Comparison of ENCODE assay signal across 16 cellular contexts in the genomic region with DNA sequence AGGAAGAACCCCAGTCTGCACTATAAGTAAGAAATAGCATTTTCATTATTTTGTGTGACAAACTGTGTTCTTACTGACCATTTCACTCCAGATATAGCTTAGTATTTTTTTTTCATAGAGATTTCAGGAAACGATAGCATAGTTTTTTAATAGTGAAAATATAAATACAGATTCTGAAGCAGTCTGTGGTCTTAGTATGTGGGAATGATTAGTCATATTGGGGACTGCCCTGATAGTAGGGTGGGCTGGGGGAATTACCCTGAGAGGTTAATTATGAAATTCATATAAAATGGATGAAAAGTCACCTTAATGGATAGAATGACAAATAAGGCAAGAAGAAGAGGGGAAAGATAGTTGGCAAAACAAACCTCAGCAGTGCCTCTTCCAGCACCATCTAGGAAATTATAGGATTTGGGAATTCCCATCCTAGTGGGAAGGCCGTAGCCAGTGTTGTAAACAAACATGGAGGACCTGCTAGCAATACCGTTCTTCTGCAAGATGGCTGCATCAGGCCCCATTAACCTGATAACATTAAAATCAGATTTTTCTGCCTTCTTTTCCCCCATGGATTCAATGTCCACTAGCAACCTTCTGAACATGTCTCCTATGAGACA. TPM values are rescaled to one million over a fixed set of nuclear protein-coding genes. Genes with fewer than 3 reads are reported as not detected.
DNase-seq lines count a peak whose midpoint lies in the region; ATAC-seq and TF ChIP-seq lines count a peak whose summit lies in the region.
"Had no signal": no experiment of that assay in that cellular context is flagged by ENCODE, and none has a peak within 500 bp of the region (broad histone marks: within the 10 kb centered on the region; RNA-seq: fewer than 3 reads in every experiment).

No MANE protein-coding gene starts in this region.

- intact Hi-C loops in CD4-positive, alpha-beta memory T cell (cut with micrococcal nuclease), result no loop called here
- intact Hi-C loops in mucosa of descending colon (cut with DNase I, micrococcal nuclease), result no loop called here

- CTCF ChIA-PET in CD4-positive, alpha-beta memory T cell (lab: Charles Lee; ENCODE audit: partially characterized antibody), result no interaction called here
- CTCF ChIA-PET in CD8-positive, alpha-beta memory T cell (lab: Charles Lee), result interaction anchor here (0.6 to 0.8 kb wide), 2 partner anchors 18 to 139 kb away, joined by 3 read pairs; no protein-coding TSS in a partner anchor

- H3K36me3 ChIP-seq in CD4-positive, alpha-beta memory T cell (ENCODE audit: insufficient read depth, low read length), result no peaks in the 10 kb centered on the region
- no peaks in the 10 kb centered on the region for H3K36me3 ChIP-seq in mucosa of descending colon (ENCODE audit: low read depth)
- H3K36me3 ChIP-seq in CD8-positive, alpha-beta memory T cell (ENCODE audit: insufficient read depth, low read length), result no peaks in the 10 kb centered on the region

- no peak for DNase-seq in CD4-positive, alpha-beta memory T cell
- no peak for DNase-seq in HPDE6-E6E7 (ENCODE audit: extremely low spot score)
- DNase-seq in mucosa of descending colon, result no peak
- no peak for DNase-seq in CD8-positive, alpha-beta memory T cell
- no peak for DNase-seq in HuH-7 (ENCODE audit: low spot score)
- DNase-seq: activated CD4-positive, alpha-beta T cell treated with anti-CD3 and anti-CD28 coated beads, Interleukin-2, amount 10 ng/mL, durations not matched to agents 24 days and 14 days; activated naive CD4-positive, alpha-beta T cell; DND-41; NCI-H146; NCI-H524 had no signal

- H3K4me3 ChIP-seq in CD4-positive, alpha-beta memory T cell (ENCODE audit: low read length in 2 of 2), result no peak overlapping the region
- no peak overlapping the region for H3K4me3 ChIP-seq in mucosa of descending colon
- no peak overlapping the region for H3K4me3 ChIP-seq in CD8-positive, alpha-beta memory T cell (ENCODE audit: low read length)
- H3K4me3 ChIP-seq: GM23338 had no signal

- H3K27me3 ChIP-seq in CD4-positive, alpha-beta memory T cell (ENCODE audit: insufficient read depth, low read length), result no peaks in the 10 kb centered on the region
- no peaks in the 10 kb centered on the region for H3K27me3 ChIP-seq in CD8-positive, alpha-beta memory T cell (ENCODE audit: insufficient read depth, low read length, poor library complexity, severe bottlenecking)

- TF ChIP-seq CTCF in mucosa of descending colon (IDR thresholded peaks at IDR 0.05), result no peak

- H3K9me3 ChIP-seq in CD4-positive, alpha-beta memory T cell (ENCODE audit: control insufficient read depth in 1 of 2, low read length in 2 of 2), result no peaks in the 10 kb centered on the region
- H3K9me3 ChIP-seq in mucosa of descending colon, result no peaks in the 10 kb centered on the region
- no peaks in the 10 kb centered on the region for H3K9me3 ChIP-seq in CD8-positive, alpha-beta memory T cell (ENCODE audit: low read length)

- H3K4me3 Mint-ChIP-seq in CD4-positive, alpha-beta memory T cell, result peak overlapping the region in 2 of 8 donors; percentile 14 to 16
- no peak overlapping the region for H3K4me3 Mint-ChIP-seq in CD8-positive, alpha-beta memory T cell
- H3K4me3 Mint-ChIP-seq: activated CD4-positive, alpha-beta T cell treated with anti-CD3 and anti-CD28 coated beads, Interleukin-2, amount 10 ng/mL, durations not matched to agents 24 days and 14 days; GM23338 had no signal

- H3K9me3 Mint-ChIP-seq in CD4-positive, alpha-beta memory T cell, result peaks cover 0 to 3% (median 0%) of the 10 kb centered on the region in 8 donors
- H3K9me3 Mint-ChIP-seq in CD8-positive, alpha-beta memory T cell, result no peaks in the 10 kb centered on the region
- H3K9me3 Mint-ChIP-seq: GM23338 had no signal

- peaks cover 2 to 7% of the 10 kb centered on the region in 2 donors for H3K36me3 Mint-ChIP-seq in CD4-positive, alpha-beta memory T cell
- H3K36me3 Mint-ChIP-seq in CD8-positive, alpha-beta memory T cell, result peaks cover 0 to 6% (median 2%) of the 10 kb centered on the region in 3 donors

- H3K27me3 Mint-ChIP-seq in CD4-positive, alpha-beta memory T cell, result peaks cover 0 to 1% of the 10 kb centered on the region in 2 donors
- no peaks in the 10 kb centered on the region for H3K27me3 Mint-ChIP-seq in CD8-positive, alpha-beta memory T cell
- H3K27me3 Mint-ChIP-seq: activated CD4-positive, alpha-beta T cell treated with anti-CD3 and anti-CD28 coated beads, Interleukin-2, amount 10 ng/mL, durations not matched to agents 24 days and 14 days; progenitor cell of endocrine pancreas had no signal

- peaks cover 34% of the 10 kb centered on the region for H3K4me1 ChIP-seq in CD4-positive, alpha-beta memory T cell (ENCODE audit: insufficient read depth, low read length)
- H3K4me1 ChIP-seq in mucosa of descending colon (ENCODE audit: low read depth), result no peaks in the 10 kb centered on the region
- no peaks in the 10 kb centered on the region for H3K4me1 ChIP-seq in CD8-positive, alpha-beta memory T cell (ENCODE audit: insufficient read depth, low read length)

- ATAC-seq in GM18867 (IDR thresholded peaks at IDR 0.05; ENCODE audit: unreplicated experiment) (peak; percentile 45), HG02588 (IDR thresholded peaks at IDR 0.05; ENCODE audit: unreplicated experiment) (peak; percentile 34), HG03520 (IDR thresholded peaks at IDR 0.05; ENCODE audit: unreplicated experiment) (peak; percentile 34), mucosa of descending colon (no peak)
- ATAC-seq: GM23338 had no signal

- POLR2A ChIA-PET in CD4-positive, alpha-beta memory T cell (lab: Charles Lee; ENCODE audit: partially characterized antibody), result interaction anchor here (3.3 to 3.4 kb wide), 2 partner anchors 16 to 23 kb away, joined by 11 to 21 read pairs; no protein-coding TSS in a partner anchor
- POLR2A ChIA-PET in CD8-positive, alpha-beta memory T cell (lab: Charles Lee), result interaction anchor here (1.0 kb wide), 1 partner anchor 23 kb away, joined by 3 read pairs; no protein-coding TSS in a partner anchor

- peak overlapping the region in 5 of 7 donors; percentile 3 to 48 (median 18) for H3K27ac Mint-ChIP-seq in CD4-positive, alpha-beta memory T cell
- H3K27ac Mint-ChIP-seq in CD8-positive, alpha-beta memory T cell, result peak overlapping the region in 2 of 8 donors; percentile 23 to 31
- H3K27ac Mint-ChIP-seq: activated CD4-positive, alpha-beta T cell treated with anti-CD3 and anti-CD28 coated beads, Interleukin-2, amount 10 ng/mL, durations not matched to agents 24 days and 14 days; GM23338; progenitor cell of endocrine pancreas had no signal

- H3K4me1 Mint-ChIP-seq in CD4-positive, alpha-beta memory T cell, result peaks cover 30 to 66% (median 47%) of the 10 kb centered on the region in 4 donors
- H3K4me1 Mint-ChIP-seq in CD8-positive, alpha-beta memory T cell, result peaks cover 14 to 66% (median 49%) of the 10 kb centered on the region in 3 donors

- no peak overlapping the region for H3K27ac ChIP-seq in CD4-positive, alpha-beta memory T cell (ENCODE audit: low read depth, low read length)
- no peak overlapping the region for H3K27ac ChIP-seq in CD8-positive, alpha-beta memory T cell (ENCODE audit: low read depth, low read length)
- H3K27ac ChIP-seq: KMS-11 had no signal

RNA-seq across cellular contexts. Expression of a gene that starts 23.7 kb away (rescaled TPM):
- total RNA-seq in CD4-positive, alpha-beta memory T cell, result 100 to 1,000 TPM; 161 to 164 TPM
- polyA plus RNA-seq in CD4-positive, alpha-beta memory T cell, result 100 to 1,000 TPM in 1 of 2 donors, 10 to 100 TPM in 1; 92.0 to 125 TPM
- 10 to 100 TPM; 25.6 to 59.0 (median 27.7) TPM for total RNA-seq in mucosa of descending colon
- 10 to 100 TPM; 65.3 to 66.5 TPM for total RNA-seq in CD8-positive, alpha-beta memory T cell
- 85.5 TPM for polyA plus RNA-seq in CD8-positive, alpha-beta memory T cell
